In genomic region chr1:198411240-198411639, GRCh38 we compare ENCODE assay signal across 8 cellular contexts.
"Had no signal": no experiment of that assay in that cellular context is flagged by ENCODE, and none has a peak within 500 bp of the region (broad histone marks: within the 10 kb centered on the region; RNA-seq: fewer than 3 reads in every experiment).

No MANE protein-coding gene starts in this region.

- FAIRE-seq: G401.6, GM12878, GM12891, GM12892, GM18507, GM19239 had no signal

- H3K4me3 ChIP-seq: GM12878 had no signal

- DNase-seq: GDM1, GF-D8 had no signal

- ATAC-seq: GM12878 had no signal
